Comparison of ENCODE assay signal across 14 cellular contexts in genomic region chr16:20430480-20430879, GRCh38. TPM values are rescaled to one million over a fixed set of nuclear protein-coding genes. Genes with fewer than 3 reads are reported as not detected.
"Had no signal": no experiment of that assay in that cellular context is flagged by ENCODE, and none has a peak within 500 bp of the region (broad histone marks: within the 10 kb centered on the region; RNA-seq: fewer than 3 reads in every experiment).

No MANE protein-coding gene starts in this region.

RNA-seq across cellular contexts. Expression of gene ACSM2A, which starts 20.8 kb away (rescaled TPM):
- total RNA-seq: activated B cell treated with CpG ODN at 0.5 μM for 24 hours; activated CD4-positive, alpha-beta memory T cell treated with anti-CD3 and anti-CD28 coated beads for 36 hours; activated CD4-positive, alpha-beta memory T cell treated with anti-CD3 and anti-CD28 coated beads, Interleukin-2, amount 10 ng/mL, durations not matched to agents 7 days and 5 days; activated CD4-positive, alpha-beta T cell treated with anti-CD3 and anti-CD28 coated beads, Interleukin-2, amount 10 ng/mL, durations not matched to agents 24 days and 14 days; activated CD4-positive, alpha-beta T cell treated with anti-CD3 and anti-CD28 coated beads, Interleukin-2, amount 10 ng/mL, durations not matched to agents 7 days and 5 days; activated CD8-positive, alpha-beta memory T cell treated with anti-CD3 and anti-CD28 coated beads for 36 hours; activated CD8-positive, alpha-beta T cell treated with anti-CD3 and anti-CD28 coated beads for 36 hours; activated CD8-positive, alpha-beta T cell treated with anti-CD3 and anti-CD28 coated beads, Interleukin-2, amount 10 ng/mL, durations not matched to agents 7 days and 5 days; T-helper 1 cell treated with Interleukin-12 subunit alpha and Interleukin-12 subunit beta and Interleukin-4 antibody, amounts not matched to agents 30 ng/mL and 1 ng/mL, for 36 hours; T-helper 17 cell; T-helper 2 cell treated with Interferon-gamma antibody and Interleukin-4, amounts not matched to agents 100 ng/mL and 5 ng/mL, for 36 hours; WTC11 had no signal

RNA-seq across cellular contexts. Expression of gene ACSM5, which starts 21.1 kb away (rescaled TPM):
- total RNA-seq: activated B cell treated with CpG ODN at 0.5 μM for 24 hours; activated CD4-positive, alpha-beta memory T cell treated with anti-CD3 and anti-CD28 coated beads for 36 hours; activated CD4-positive, alpha-beta memory T cell treated with anti-CD3 and anti-CD28 coated beads, Interleukin-2, amount 10 ng/mL, durations not matched to agents 7 days and 5 days; activated CD4-positive, alpha-beta T cell treated with anti-CD3 and anti-CD28 coated beads for 36 hours; activated CD4-positive, alpha-beta T cell treated with anti-CD3 and anti-CD28 coated beads, Interleukin-2, amount 10 ng/mL, durations not matched to agents 24 days and 14 days; activated CD4-positive, alpha-beta T cell treated with anti-CD3 and anti-CD28 coated beads, Interleukin-2, amount 10 ng/mL, durations not matched to agents 7 days and 5 days; activated CD8-positive, alpha-beta memory T cell treated with anti-CD3 and anti-CD28 coated beads for 36 hours; activated CD8-positive, alpha-beta memory T cell treated with anti-CD3 and anti-CD28 coated beads, Interleukin-2, amount 10 ng/mL, durations not matched to agents 7 days and 5 days; activated CD8-positive, alpha-beta T cell treated with anti-CD3 and anti-CD28 coated beads for 36 hours; activated CD8-positive, alpha-beta T cell treated with anti-CD3 and anti-CD28 coated beads, Interleukin-2, amount 10 ng/mL, durations not matched to agents 7 days and 5 days; T-helper 1 cell treated with Interleukin-12 subunit alpha and Interleukin-12 subunit beta and Interleukin-4 antibody, amounts not matched to agents 30 ng/mL and 1 ng/mL, for 36 hours; T-helper 17 cell; T-helper 2 cell treated with Interferon-gamma antibody and Interleukin-4, amounts not matched to agents 100 ng/mL and 5 ng/mL, for 36 hours had no signal

RNA-seq across cellular contexts. Expression of gene PDILT, which starts 25.9 kb away (rescaled TPM):
- total RNA-seq: activated B cell treated with CpG ODN at 0.5 μM for 24 hours; activated CD4-positive, alpha-beta memory T cell treated with anti-CD3 and anti-CD28 coated beads for 36 hours; activated CD4-positive, alpha-beta memory T cell treated with anti-CD3 and anti-CD28 coated beads, Interleukin-2, amount 10 ng/mL, durations not matched to agents 7 days and 5 days; activated CD4-positive, alpha-beta T cell treated with anti-CD3 and anti-CD28 coated beads for 36 hours; activated CD4-positive, alpha-beta T cell treated with anti-CD3 and anti-CD28 coated beads, Interleukin-2, amount 10 ng/mL, durations not matched to agents 24 days and 14 days; activated CD4-positive, alpha-beta T cell treated with anti-CD3 and anti-CD28 coated beads, Interleukin-2, amount 10 ng/mL, durations not matched to agents 7 days and 5 days; activated CD8-positive, alpha-beta memory T cell treated with anti-CD3 and anti-CD28 coated beads for 36 hours; activated CD8-positive, alpha-beta memory T cell treated with anti-CD3 and anti-CD28 coated beads, Interleukin-2, amount 10 ng/mL, durations not matched to agents 7 days and 5 days; activated CD8-positive, alpha-beta T cell treated with anti-CD3 and anti-CD28 coated beads for 36 hours; activated CD8-positive, alpha-beta T cell treated with anti-CD3 and anti-CD28 coated beads, Interleukin-2, amount 10 ng/mL, durations not matched to agents 7 days and 5 days; T-helper 1 cell treated with Interleukin-12 subunit alpha and Interleukin-12 subunit beta and Interleukin-4 antibody, amounts not matched to agents 30 ng/mL and 1 ng/mL, for 36 hours; T-helper 17 cell; T-helper 2 cell treated with Interferon-gamma antibody and Interleukin-4, amounts not matched to agents 100 ng/mL and 5 ng/mL, for 36 hours; WTC11 had no signal
